In the genomic region with DNA sequence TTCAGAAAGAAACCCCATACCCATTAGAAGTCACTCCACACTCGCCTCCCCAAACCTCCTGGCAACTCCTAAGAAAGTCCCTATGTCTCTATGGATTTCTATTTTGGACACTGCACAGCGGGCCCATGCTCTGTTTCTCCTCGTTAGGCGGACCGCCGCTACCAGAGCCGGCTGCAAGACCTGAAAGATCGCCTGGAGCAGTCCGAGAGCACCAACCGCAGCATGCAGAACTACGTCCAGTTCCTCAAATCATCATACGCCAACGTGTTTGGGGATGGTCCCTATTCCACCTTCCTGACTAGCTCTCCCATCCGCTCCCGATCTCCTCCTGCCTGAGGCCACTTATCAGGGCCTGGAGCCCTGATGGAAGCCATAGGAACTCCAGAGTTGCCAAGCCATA, we compare ENCODE assay signal across 22 cellular contexts.
"Had no signal": no experiment of that assay in that cellular context is flagged by ENCODE, and none has a peak within 500 bp of the region (broad histone marks: within the 10 kb centered on the region; RNA-seq: fewer than 3 reads in every experiment).

No MANE protein-coding gene starts in this region.

- H3K27ac ChIP-seq: heart left ventricle, ovary, psoas muscle, right atrium auricular region, WERI-Rb-1 had no signal

- H3K4me3 ChIP-seq: heart left ventricle, ovary, psoas muscle, right atrium auricular region, tibial nerve had no signal

- H3K36me3 ChIP-seq: ovary had no signal

- H3K9me3 Mint-ChIP-seq: activated naive CD4-positive, alpha-beta T cell treated with anti-CD3 and anti-CD28 coated beads, Interleukin-2, amount 50 U/mL, for 24 hours; activated T-cell treated with anti-CD3 and anti-CD28 coated beads, Interleukin-2, amount 50 U/mL, for 24 hours; activated T-helper 2 cell treated with anti-CD3 and anti-CD28 coated beads, Interferon-gamma antibody, Interleukin-2, Interleukin-4, amounts not matched to agents 10 μg/mL and 5 μg/mL and 100 μg/mL, durations not matched to agents 14 hours and 24 hours and 36 hours; naive thymus-derived CD4-positive, alpha-beta T cell; stimulated activated naive CD8-positive, alpha-beta T cell treated with anti-CD3 and anti-CD28 coated beads, Interleukin-15, amount 100 ng/mL, for 72 hours; T-cell; T-helper 2 cell treated with Interferon-gamma antibody and Interleukin-4, amounts not matched to agents 5 μg/mL and 100 μg/mL, for 36 hours had no signal

- H3K9me3 ChIP-seq: heart left ventricle, ovary, psoas muscle, right atrium auricular region, tibial nerve had no signal

- H3K27me3 ChIP-seq: heart left ventricle, ovary, right atrium auricular region, tibial nerve had no signal

- H3K4me3 Mint-ChIP-seq: activated naive CD4-positive, alpha-beta T cell treated with anti-CD3 and anti-CD28 coated beads, Interleukin-2, amount 50 U/mL, for 24 hours; activated T-cell treated with anti-CD3 and anti-CD28 coated beads, Interleukin-2, amount 50 U/mL, for 24 hours; naive thymus-derived CD4-positive, alpha-beta T cell; stimulated activated naive CD8-positive, alpha-beta T cell treated with anti-CD3 and anti-CD28 coated beads, Interleukin-15, amount 100 ng/mL, for 72 hours; T-cell; T-helper 2 cell treated with Interferon-gamma antibody and Interleukin-4, amounts not matched to agents 5 μg/mL and 100 μg/mL, for 36 hours had no signal

- ATAC-seq: heart left ventricle; left colon; naive thymus-derived CD4-positive, alpha-beta T cell; psoas muscle; stimulated activated naive CD8-positive, alpha-beta T cell treated with anti-CD3 and anti-CD28 coated beads, Interleukin-15, amount 100 ng/mL, for 72 hours; T-cell had no signal

- H3K27ac Mint-ChIP-seq: activated T-helper 2 cell treated with anti-CD3 and anti-CD28 coated beads, Interferon-gamma antibody, Interleukin-2, Interleukin-4, amounts not matched to agents 10 μg/mL and 5 μg/mL and 100 μg/mL, durations not matched to agents 14 hours and 24 hours and 36 hours; T-helper 2 cell treated with Interferon-gamma antibody and Interleukin-4, amounts not matched to agents 5 μg/mL and 100 μg/mL, for 36 hours had no signal

- H3K27me3 Mint-ChIP-seq: activated naive CD4-positive, alpha-beta T cell treated with anti-CD3 and anti-CD28 coated beads, Interleukin-2, amount 50 U/mL, for 24 hours; activated T-cell treated with anti-CD3 and anti-CD28 coated beads, Interleukin-2, amount 50 U/mL, for 24 hours; naive thymus-derived CD4-positive, alpha-beta T cell; stimulated activated naive CD8-positive, alpha-beta T cell treated with anti-CD3 and anti-CD28 coated beads, Interleukin-15, amount 100 ng/mL, for 72 hours; T-cell had no signal

- DNase-seq: activated CD4-positive, alpha-beta T cell treated with anti-CD3 and anti-CD28 coated beads, Interleukin-2, amount 50 U/mL, for 1 hour; activated CD4-positive, CD25-positive, alpha-beta regulatory T cell treated with anti-CD3 and anti-CD28 coated beads, Interleukin-2, amount 50 U/mL, for 72 hours; activated CD8-positive, alpha-beta memory T cell treated with anti-CD3 and anti-CD28 coated beads for 24 hours; activated CD8-positive, alpha-beta memory T cell treated with anti-CD3 and anti-CD28 coated beads, Interleukin-2, amount 50 U/mL, for 4 hours; activated T-cell treated with anti-CD3 and anti-CD28 coated beads, Interleukin-2, amount 50 U/mL, for 24 hours; cerebellar nuclear complex; cortex of kidney; heart left ventricle; left colon; mesendoderm; naive thymus-derived CD4-positive, alpha-beta T cell; ovary; psoas muscle; stimulated activated CD4-positive, alpha-beta T cell treated with anti-CD3 and anti-CD28 coated beads, Interleukin-12 subunit alpha, Interleukin-12 subunit beta, amount 100 ng/mL, for 4 hours; stimulated activated naive CD8-positive, alpha-beta T cell treated with anti-CD3 and anti-CD28 coated beads, Interleukin-15, amount 100 ng/mL, for 72 hours; T-cell; WERI-Rb-1 had no signal
